Comparison of ENCODE assay signal across 8 cellular contexts in the genomic region with DNA sequence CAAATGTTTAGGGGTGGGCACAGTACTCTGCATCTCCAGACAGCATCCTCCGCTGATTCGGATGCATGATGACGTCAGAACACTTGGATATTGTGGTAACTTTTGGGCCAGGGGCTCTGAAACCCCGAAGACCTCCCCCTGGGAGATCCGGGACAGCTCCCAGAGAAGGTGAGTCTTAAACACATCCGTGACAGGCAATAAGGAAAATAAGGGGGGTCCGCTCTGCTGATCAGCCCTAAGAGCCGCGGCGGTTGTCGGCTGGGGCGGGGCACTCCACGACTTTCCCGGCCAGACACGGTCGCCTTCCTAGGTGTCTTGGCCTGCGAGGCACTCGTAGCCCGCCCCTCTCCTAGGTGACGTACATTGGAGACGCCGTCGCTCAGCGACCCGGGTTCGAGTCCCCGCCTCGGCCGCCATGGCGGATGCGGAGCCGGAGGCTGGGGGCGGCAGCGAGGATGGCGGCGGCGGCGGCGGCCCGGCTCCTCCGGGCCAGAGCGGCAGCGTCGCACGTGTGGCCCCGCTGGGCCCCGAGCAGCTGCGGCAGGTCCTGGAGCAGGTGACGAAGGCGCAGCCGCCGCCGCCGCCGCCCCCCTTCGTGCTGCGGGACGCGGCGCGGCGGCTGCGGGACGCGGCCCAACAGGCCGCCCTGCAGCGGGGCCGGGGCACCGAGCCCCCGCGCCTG.
DNase-seq lines count a peak whose midpoint lies in the region; ATAC-seq and TF ChIP-seq lines count a peak whose summit lies in the region.

A gene (plus strand): TSS at position 396 of the 682 bp plus-strand sequence. CDS start 20 bp downstream, at position 416.

- peak within 1 kb of the TSS; percentile 67 to 96 (median 87) for H3K27ac ChIP-seq in skin epidermis

- DNase-seq in ACHN (peak; percentile 87), NCI-H345 (lab: John Stamatoyannopoulos, UW) (peak; percentile 90), T47D (ENCODE audit: low read depth in 1 of 2, low spot score in 1 of 2) (peak; percentile 86 to 94), iPS-NIHi11 (ENCODE audit: low spot score) (peak; percentile 91)

- H3K4me3 ChIP-seq in WI38 (ENCODE audit: low read depth, low read length): peak within 1 kb of the TSS; percentile 88
- H3K4me3 ChIP-seq in skin epidermis: peak within 1 kb of the TSS; percentile 56 to 77 (median 74)

- TF ChIP-seq CTCF in WI38 (IDR thresholded peaks at IDR 0.05; ENCODE audit: low read depth, low read length): no peak

- peak; percentile 58 for ATAC-seq in GM18909 (IDR thresholded peaks at IDR 0.05; ENCODE audit: poor library complexity, unreplicated experiment)
- peak; percentile 53 for ATAC-seq in HG03175 (IDR thresholded peaks at IDR 0.05; ENCODE audit: unreplicated experiment)

- in situ Hi-C loops in ACHN (cut with HindIII; ENCODE audit: low pct_ligation_motif_present, low pct_unique_long_range_greater_than_20kb, low sequenced_read_pairs) (no loop called here), T47D (cut with HindIII; ENCODE audit: low pct_unique_long_range_greater_than_20kb, low sequenced_read_pairs) (no loop called here)

Comparison
In these comparisons a context has a peak if more than half of its experiments do, and no peak if none do; other contexts are left out.
1. Peak in every context shown above with its lines: DNase-seq, ATAC-seq, H3K4me3 ChIP-seq and H3K27ac ChIP-seq.